In genomic region chr12:52892193-52892852, GRCh38 we compare ENCODE assay signal across 1 cellular context.
TF ChIP-seq lines count a peak whose summit lies in the region.

No MANE protein-coding gene starts in this region.

TF ChIP-seq in K562, 482 proteins besides CTCF, POLR2A, EP300 and RAD21:
- TF ChIP-seq, protein P1, sequence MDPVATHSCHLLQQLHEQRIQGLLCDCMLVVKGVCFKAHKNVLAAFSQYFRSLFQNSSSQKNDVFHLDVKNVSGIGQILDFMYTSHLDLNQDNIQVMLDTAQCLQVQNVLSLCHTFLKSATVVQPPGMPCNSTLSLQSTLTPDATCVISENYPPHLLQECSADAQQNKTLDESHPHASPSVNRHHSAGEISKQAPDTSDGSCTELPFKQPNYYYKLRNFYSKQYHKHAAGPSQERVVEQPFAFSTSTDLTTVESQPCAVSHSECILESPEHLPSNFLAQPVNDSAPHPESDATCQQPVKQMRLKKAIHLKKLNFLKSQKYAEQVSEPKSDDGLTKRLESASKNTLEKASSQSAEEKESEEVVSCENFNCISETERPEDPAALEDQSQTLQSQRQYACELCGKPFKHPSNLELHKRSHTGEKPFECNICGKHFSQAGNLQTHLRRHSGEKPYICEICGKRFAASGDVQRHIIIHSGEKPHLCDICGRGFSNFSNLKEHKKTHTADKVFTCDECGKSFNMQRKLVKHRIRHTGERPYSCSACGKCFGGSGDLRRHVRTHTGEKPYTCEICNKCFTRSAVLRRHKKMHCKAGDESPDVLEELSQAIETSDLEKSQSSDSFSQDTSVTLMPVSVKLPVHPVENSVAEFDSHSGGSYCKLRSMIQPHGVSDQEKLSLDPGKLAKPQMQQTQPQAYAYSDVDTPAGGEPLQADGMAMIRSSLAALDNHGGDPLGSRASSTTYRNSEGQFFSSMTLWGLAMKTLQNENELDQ (CRISPR knock-in tag; IDR thresholded peaks at IDR 0.05; ENCODE audit: borderline replicate concordance) = no peak
- TF ChIP-seq, protein P2, sequence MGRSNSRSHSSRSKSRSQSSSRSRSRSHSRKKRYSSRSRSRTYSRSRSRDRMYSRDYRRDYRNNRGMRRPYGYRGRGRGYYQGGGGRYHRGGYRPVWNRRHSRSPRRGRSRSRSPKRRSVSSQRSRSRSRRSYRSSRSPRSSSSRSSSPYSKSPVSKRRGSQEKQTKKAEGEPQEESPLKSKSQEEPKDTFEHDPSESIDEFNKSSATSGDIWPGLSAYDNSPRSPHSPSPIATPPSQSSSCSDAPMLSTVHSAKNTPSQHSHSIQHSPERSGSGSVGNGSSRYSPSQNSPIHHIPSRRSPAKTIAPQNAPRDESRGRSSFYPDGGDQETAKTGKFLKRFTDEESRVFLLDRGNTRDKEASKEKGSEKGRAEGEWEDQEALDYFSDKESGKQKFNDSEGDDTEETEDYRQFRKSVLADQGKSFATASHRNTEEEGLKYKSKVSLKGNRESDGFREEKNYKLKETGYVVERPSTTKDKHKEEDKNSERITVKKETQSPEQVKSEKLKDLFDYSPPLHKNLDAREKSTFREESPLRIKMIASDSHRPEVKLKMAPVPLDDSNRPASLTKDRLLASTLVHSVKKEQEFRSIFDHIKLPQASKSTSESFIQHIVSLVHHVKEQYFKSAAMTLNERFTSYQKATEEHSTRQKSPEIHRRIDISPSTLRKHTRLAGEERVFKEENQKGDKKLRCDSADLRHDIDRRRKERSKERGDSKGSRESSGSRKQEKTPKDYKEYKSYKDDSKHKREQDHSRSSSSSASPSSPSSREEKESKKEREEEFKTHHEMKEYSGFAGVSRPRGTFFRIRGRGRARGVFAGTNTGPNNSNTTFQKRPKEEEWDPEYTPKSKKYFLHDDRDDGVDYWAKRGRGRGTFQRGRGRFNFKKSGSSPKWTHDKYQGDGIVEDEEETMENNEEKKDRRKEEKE (IDR thresholded peaks at IDR 0.05; ENCODE audit: borderline replicate concordance in 1 of 2, control insufficient read depth in 1 of 2, low read depth in 2 of 2, low read length in 1 of 2) = no peak
- TF ChIP-seq CHD2 (IDR thresholded peaks at IDR 0.05; ENCODE audit: low read depth, low read length) = no peak
- TF ChIP-seq PHF8 (IDR thresholded peaks at IDR 0.05; ENCODE audit: borderline replicate concordance, low read length) = no peak
- no peak for TF ChIP-seq ZNF449 (CRISPR knock-in tag; IDR thresholded peaks at IDR 0.05)
- TF ChIP-seq TAF9B (IDR thresholded peaks at IDR 0.05; ENCODE audit: partially characterized antibody) = no peak
- no peak for TF ChIP-seq FOXK2 (conservative IDR thresholded peaks at IDR 0.05 in 1 of 2, IDR thresholded peaks at IDR 0.05 in 1 of 2; ENCODE audit: low read depth in 2 of 2)
- TF ChIP-seq BRD4 (IDR thresholded peaks at IDR 0.05) = no peak
